In genomic region chr19:34399886-34400285, GRCh38 we compare ENCODE assay signal across 18 cellular contexts. TPM values are rescaled to one million over a fixed set of nuclear protein-coding genes. Genes with fewer than 3 reads are reported as not detected.
DNase-seq lines count a peak whose midpoint lies in the region; ATAC-seq, FAIRE-seq and TF ChIP-seq lines count a peak whose summit lies in the region.
"Had no signal": no experiment of that assay in that cellular context is flagged by ENCODE, and none has a peak within 500 bp of the region (broad histone marks: within the 10 kb centered on the region; RNA-seq: fewer than 3 reads in every experiment).

No MANE protein-coding gene starts in this region.

- no peaks in the 10 kb centered on the region for H3K9me2 ChIP-seq in HCT116 (ENCODE audit: insufficient read depth)

- intact Hi-C loops in Caco-2 (cut with micrococcal nuclease; ENCODE audit: unreplicated experiment): no loop called here
- intact Hi-C loops in HCT116 (cut with micrococcal nuclease): no loop called here
- intact Hi-C loops in endothelial cell of umbilical vein (cut with micrococcal nuclease): no loop called here

- H4K20me1 ChIP-seq in HCT116 (ENCODE audit: insufficient read depth) (no peaks in the 10 kb centered on the region), endothelial cell of umbilical vein (replicated peaks; ENCODE audit: control insufficient read depth, extremely low read depth, insufficient read depth, low read length) (no peaks in the 10 kb centered on the region)

- TF ChIP-seq CTCF in Caco-2 (IDR thresholded peaks at IDR 0.05; ENCODE audit: insufficient read depth in 1 of 2, low read depth in 1 of 2, low read length in 1 of 2, severe bottlenecking in 1 of 2, unreplicated experiment in 1 of 2): no peak
- TF ChIP-seq CTCF in HCT116 (IDR thresholded peaks at IDR 0.05 in 2 of 3, conservative IDR thresholded peaks at IDR 0.05 in 1 of 3; ENCODE audit: borderline replicate concordance in 1 of 3, insufficient read depth in 1 of 3, low read depth in 2 of 3, low read length in 2 of 3): no peak
- TF ChIP-seq CTCF in endothelial cell of umbilical vein (IDR thresholded peaks at IDR 0.05; ENCODE audit: extremely low read depth in 1 of 2, insufficient read depth in 1 of 2, low read depth in 1 of 2, low read length in 2 of 2): no peak

- CTCF ChIA-PET in Caco-2 (lab: Charles Lee) (no interaction called here), HCT116 (lab: Charles Lee) (no interaction called here), endothelial cell of umbilical vein (lab: Charles Lee) (interaction anchor here (0.8 to 1.0 kb wide), 2 partner anchors 30 to 66 kb away, joined by 3 read pairs; no protein-coding TSS in a partner anchor)

- dilution Hi-C loops in endothelial cell of umbilical vein (cut with MboI; ENCODE audit: extremely low pct_ligation_motif_present, low sequenced_read_pairs): no loop called here

- RAD21 ChIA-PET in HCT116 (lab: Charles Lee; ENCODE audit: low non-redundant PET in 1 of 2, low total read pairs in 2 of 2, uncharacterized antibody in 2 of 2, unreplicated experiment in 2 of 2): no interaction called here

- H3K27me3 ChIP-seq in Caco-2 (replicated peaks; ENCODE audit: control insufficient read depth, insufficient read depth, low read length): no peaks in the 10 kb centered on the region
- H3K27me3 ChIP-seq in HCT116 (ENCODE audit: insufficient read depth, low read length): no peaks in the 10 kb centered on the region
- no peaks in the 10 kb centered on the region for H3K27me3 ChIP-seq in endothelial cell of umbilical vein (ENCODE audit: control insufficient read depth in 2 of 2, insufficient read depth in 2 of 2, low read length in 2 of 2)
- H3K27me3 ChIP-seq: BE2C had no signal

- no peak overlapping the region for H3K27ac ChIP-seq in HCT116 (ENCODE audit: low read depth, low read length)
- H3K27ac ChIP-seq in endothelial cell of umbilical vein (ENCODE audit: insufficient read depth, low read depth, low read length): no peak overlapping the region

- H3K9me3 ChIP-seq in Caco-2 (no peaks in the 10 kb centered on the region), HCT116 (ENCODE audit: control insufficient read depth in 1 of 2, insufficient read depth in 1 of 2, low read depth in 1 of 2, low read length in 2 of 2) (no peaks in the 10 kb centered on the region), T-helper 17 cell (ENCODE audit: control insufficient read depth, low read length, poor library complexity, severe bottlenecking) (no peaks in the 10 kb centered on the region), endothelial cell of umbilical vein (replicated peaks; ENCODE audit: control insufficient read depth, insufficient read depth, low read length) (no peaks in the 10 kb centered on the region)
- H3K9me3 ChIP-seq: BE2C, HAP-1 had no signal

- no peak for TF ChIP-seq RAD21 in HCT116 (IDR thresholded peaks at IDR 0.05; ENCODE audit: low read depth)

- H2AFZ ChIP-seq in HCT116 (ENCODE audit: low read depth, low read length, poor library complexity, severe bottlenecking) (no peak overlapping the region), endothelial cell of umbilical vein (ENCODE audit: low read depth, low read length) (no peak overlapping the region)

- DNase-seq in Caco-2 (no peak), HCT116 (ENCODE audit: low read depth, low spot score) (no peak), T-helper 17 cell (no peak), endothelial cell of umbilical vein (ENCODE audit: low read depth, low spot score) (no peak), CD1c-positive myeloid dendritic cell (ENCODE audit: extremely low spot score) (no peak), NCI-H69 (lab: John Stamatoyannopoulos, UW) (no peak)
- DNase-seq: BE2C; CD8-positive, alpha-beta T cell; GF-D8; KG1; NCI-H1092; NCI-H1694; NCI-H446 treated with DMSO at 0.1 percent for 48 hours; NCI-H774; SIG-M5 had no signal

- H3K79me2 ChIP-seq in HCT116 (ENCODE audit: insufficient read depth, low read length) (peaks cover 9% of the 10 kb centered on the region), endothelial cell of umbilical vein (ENCODE audit: control insufficient read depth, insufficient read depth, low read length) (peaks cover 6% of the 10 kb centered on the region)

- H3K36me3 Mint-ChIP-seq in Caco-2 (ENCODE audit: insufficient read depth, unreplicated experiment) (peaks cover 79% of the 10 kb centered on the region), T-helper 17 cell (ENCODE audit: low read depth) (peaks cover 6% of the 10 kb centered on the region)

- FAIRE-seq in endothelial cell of umbilical vein (lab: Jason Lieb, UNC): no peak
- FAIRE-seq: HTR-8/SVneo had no signal

- H3K4me1 ChIP-seq in Caco-2 (no peaks in the 10 kb centered on the region), HCT116 (ENCODE audit: control insufficient read depth in 1 of 2, insufficient read depth in 2 of 2, low read length in 2 of 2) (peaks cover 3 to 8% of the 10 kb centered on the region in 2 experiments; a peak in 3 of 4 replicates), endothelial cell of umbilical vein (ENCODE audit: control insufficient read depth, extremely low read depth, insufficient read depth, low read length) (peaks cover 6% of the 10 kb centered on the region)
- H3K4me1 ChIP-seq: BE2C had no signal

- H3K4me1 Mint-ChIP-seq in Caco-2 (ENCODE audit: low read depth, unreplicated experiment) (no peaks in the 10 kb centered on the region), T-helper 17 cell (peaks cover 10% of the 10 kb centered on the region)

- H3K9me3 Mint-ChIP-seq in Caco-2 (ENCODE audit: unreplicated experiment): no peaks in the 10 kb centered on the region
- H3K9me3 Mint-ChIP-seq: CD8-positive, alpha-beta T cell had no signal

- no peak overlapping the region for H3K27ac Mint-ChIP-seq in Caco-2 (ENCODE audit: unreplicated experiment)
- H3K27ac Mint-ChIP-seq in T-helper 17 cell: peak overlapping the region; percentile 60
- H3K27ac Mint-ChIP-seq: CD8-positive, alpha-beta T cell had no signal

- H3K9me1 ChIP-seq in endothelial cell of umbilical vein (replicated peaks; ENCODE audit: control insufficient read depth, extremely low read depth, insufficient read depth, low read length): no peaks in the 10 kb centered on the region

- no peak overlapping the region for H3K4me2 ChIP-seq in HCT116 (ENCODE audit: low read length)
- H3K4me2 ChIP-seq in endothelial cell of umbilical vein (ENCODE audit: insufficient read depth, low read length): no peak overlapping the region

- no peak overlapping the region for H3K4me3 Mint-ChIP-seq in Caco-2 (ENCODE audit: unreplicated experiment)
- no peak overlapping the region for H3K4me3 Mint-ChIP-seq in T-helper 17 cell
- H3K4me3 Mint-ChIP-seq: CD8-positive, alpha-beta T cell had no signal

- POLR2A ChIA-PET in Caco-2 (lab: Charles Lee): no interaction called here
- POLR2A ChIA-PET in HCT116 (lab: Charles Lee): no interaction called here
- POLR2A ChIA-PET in endothelial cell of umbilical vein (lab: Charles Lee): no interaction called here

- H3K4me3 ChIP-seq in Caco-2 (ENCODE audit: low read depth, low read length): no peak overlapping the region
- no peak overlapping the region for H3K4me3 ChIP-seq in HCT116 (replicated peaks in 1 of 2; ENCODE audit: low read depth in 1 of 2, low read length in 2 of 2)
- H3K4me3 ChIP-seq in endothelial cell of umbilical vein (replicated peaks in 1 of 3; ENCODE audit: insufficient read depth in 1 of 3, low read depth in 1 of 3, low read length in 3 of 3): no peak overlapping the region
- H3K4me3 ChIP-seq: HAP-1 had no signal

- TF ChIP-seq POLR2A in HCT116 (IDR thresholded peaks at IDR 0.05; ENCODE audit: borderline replicate concordance, extremely low read depth, insufficient read depth, insufficient read length) (no peak), endothelial cell of umbilical vein (IDR thresholded peaks at IDR 0.05; ENCODE audit: low read depth, low read length) (no peak)

- no peak for ATAC-seq in HCT116
- ATAC-seq in T-helper 17 cell: no peak
- no peak for ATAC-seq in HG03457 (IDR thresholded peaks at IDR 0.05; ENCODE audit: unreplicated experiment)
- ATAC-seq: CD8-positive, alpha-beta T cell had no signal

- no peaks in the 10 kb centered on the region for H3K27me3 Mint-ChIP-seq in Caco-2 (ENCODE audit: insufficient read depth, unreplicated experiment)
- no peaks in the 10 kb centered on the region for H3K27me3 Mint-ChIP-seq in T-helper 17 cell

- TSS peak; percentile 64 for BruUV-seq in Caco-2 (replicated peaks; lab: Mats Ljungman, UMichigan)
- TSS peak; percentile 65 for BruUV-seq in HCT116 (replicated peaks; lab: Mats Ljungman, UMichigan)
- TSS peak; percentile 33 for BruUV-seq in endothelial cell of umbilical vein (replicated peaks; lab: Mats Ljungman, UMichigan)

- H3K36me3 ChIP-seq in Caco-2 (ENCODE audit: control insufficient read depth, insufficient read depth, low read length) (peaks cover 7% of the 10 kb centered on the region), HCT116 (ENCODE audit: control insufficient read depth in 1 of 2, insufficient read depth in 2 of 2, low read length in 2 of 2) (peaks cover 43 to 51% of the 10 kb centered on the region in 2 experiments), endothelial cell of umbilical vein (ENCODE audit: control insufficient read depth in 2 of 2, extremely low read depth in 1 of 2, insufficient read depth in 2 of 2, low read length in 2 of 2) (peaks cover 10 to 22% of the 10 kb centered on the region in 2 experiments)

- H3K9ac ChIP-seq in HCT116 (ENCODE audit: low read length) (no peak overlapping the region), endothelial cell of umbilical vein (replicated peaks; ENCODE audit: extremely low read depth, insufficient read depth, low read length) (no peak overlapping the region)

RNA-seq across cellular contexts. Expression of gene PDCD2L, which starts 4.3 kb away (rescaled TPM):
- total RNA-seq in Caco-2 (2022): 33.2 and 40.2 TPM in 2 replicates
- total RNA-seq in HCT116 (2021; ENCODE audit: unreplicated experiment): 30.0 TPM
- 22.5 and 22.7 TPM in 2 replicates for polyA plus RNA-seq in HCT116 (2012)
- total RNA-seq in T-helper 17 cell: 1 to 10 TPM; 5.9 to 6.2 TPM
- total RNA-seq in endothelial cell of umbilical vein: 12.4 and 12.9 TPM in 2 replicates
- polyA plus RNA-seq in endothelial cell of umbilical vein: 20.3 and 24.9 TPM in 2 replicates
- polyA plus RNA-seq in endothelial cell of umbilical vein (2011; cell fraction: cytosol; rRNA removed): 19.2 and 19.6 TPM in 2 replicates
- 9.0 and 11.1 TPM in 2 replicates for polyA plus RNA-seq in endothelial cell of umbilical vein (2011; cell fraction: nucleus; rRNA removed)
- polyA plus RNA-seq in endothelial cell of umbilical vein (2012): 18.4 and 21.4 TPM in 2 replicates
- 22.9 and 23.2 TPM in 2 replicates for polyA minus RNA-seq in endothelial cell of umbilical vein
- polyA minus RNA-seq in endothelial cell of umbilical vein (2011; cell fraction: cytosol; rRNA and poly(A)+ RNA removed): 5.9 TPM
- 3.1 and 5.6 TPM in 2 replicates for polyA minus RNA-seq in endothelial cell of umbilical vein (2011; cell fraction: nucleus; rRNA and poly(A)+ RNA removed)

RNA-seq across cellular contexts. Expression of gene UBA2, which starts 28.3 kb away (rescaled TPM):
- 180 and 201 TPM in 2 replicates for total RNA-seq in Caco-2 (2022)
- 121 TPM for total RNA-seq in HCT116 (2021; ENCODE audit: unreplicated experiment)
- polyA plus RNA-seq in HCT116 (2012): 153 and 165 TPM in 2 replicates
- 10 to 100 TPM; 55.2 to 62.0 TPM for total RNA-seq in T-helper 17 cell
- total RNA-seq in endothelial cell of umbilical vein: 89.2 and 91.9 TPM in 2 replicates
- 52.0 and 55.0 TPM in 2 replicates for polyA plus RNA-seq in endothelial cell of umbilical vein
- polyA plus RNA-seq in endothelial cell of umbilical vein (2011; cell fraction: cytosol; rRNA removed): 75.2 and 99.6 TPM in 2 replicates
- polyA plus RNA-seq in endothelial cell of umbilical vein (2011; cell fraction: nucleus; rRNA removed): 64.5 and 65.2 TPM in 2 replicates
- 102 and 120 TPM in 2 replicates for polyA plus RNA-seq in endothelial cell of umbilical vein (2012)
- polyA minus RNA-seq in endothelial cell of umbilical vein: 159 and 176 TPM in 2 replicates
- 80.3 TPM for polyA minus RNA-seq in endothelial cell of umbilical vein (2011; cell fraction: cytosol; rRNA and poly(A)+ RNA removed)
- polyA minus RNA-seq in endothelial cell of umbilical vein (2011; cell fraction: nucleus; rRNA and poly(A)+ RNA removed): 38.4 and 54.0 TPM in 2 replicates

RNA-seq across cellular contexts. Expression of gene GPI, which starts 34.9 kb away (rescaled TPM):
- 329 and 381 TPM in 2 replicates for total RNA-seq in Caco-2 (2022)
- total RNA-seq in HCT116 (2021; ENCODE audit: unreplicated experiment): 787 TPM
- 1,417 and 1,906 TPM in 2 replicates for polyA plus RNA-seq in HCT116 (2012)
- 100 to 1,000 TPM; 109 to 122 TPM for total RNA-seq in T-helper 17 cell
- total RNA-seq in endothelial cell of umbilical vein: 245 and 273 TPM in 2 replicates
- polyA plus RNA-seq in endothelial cell of umbilical vein: 110 and 131 TPM in 2 replicates
- polyA plus RNA-seq in endothelial cell of umbilical vein (2011; cell fraction: cytosol; rRNA removed): 137 and 144 TPM in 2 replicates
- polyA plus RNA-seq in endothelial cell of umbilical vein (2011; cell fraction: nucleus; rRNA removed): 112 and 115 TPM in 2 replicates
- polyA plus RNA-seq in endothelial cell of umbilical vein (2012): 238 and 247 TPM in 2 replicates
- 204 and 222 TPM in 2 replicates for polyA minus RNA-seq in endothelial cell of umbilical vein
- 198 TPM for polyA minus RNA-seq in endothelial cell of umbilical vein (2011; cell fraction: cytosol; rRNA and poly(A)+ RNA removed)
- 64.3 and 74.5 TPM in 2 replicates for polyA minus RNA-seq in endothelial cell of umbilical vein (2011; cell fraction: nucleus; rRNA and poly(A)+ RNA removed)
